1 cellular context compared by ENCODE assay signal in the genomic region with DNA sequence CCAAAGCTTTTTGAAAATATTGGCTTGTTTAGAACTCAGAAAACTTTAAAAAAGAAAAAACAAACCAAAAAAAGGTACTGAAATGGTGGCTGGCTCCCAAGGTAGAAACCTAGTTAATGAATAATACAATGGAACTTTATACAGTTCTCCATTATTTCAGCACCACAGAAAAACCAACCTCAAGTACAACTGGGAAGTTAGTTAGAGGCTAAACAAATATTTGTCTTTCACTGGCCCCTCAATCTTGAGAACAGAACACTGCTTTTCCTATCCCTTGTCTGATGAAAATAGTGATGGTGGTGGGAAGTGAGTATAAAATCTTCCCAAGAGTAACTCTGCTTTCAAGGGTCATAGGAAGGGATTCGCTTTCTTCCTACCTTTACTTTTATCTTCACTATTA.
TF ChIP-seq lines count a peak whose summit lies in the region.

No MANE protein-coding gene starts in this region.

TF ChIP-seq in GM12878, 131 proteins besides CTCF, POLR2A, EP300 and RAD21 (continued from another document):
- TF ChIP-seq, protein P1, sequence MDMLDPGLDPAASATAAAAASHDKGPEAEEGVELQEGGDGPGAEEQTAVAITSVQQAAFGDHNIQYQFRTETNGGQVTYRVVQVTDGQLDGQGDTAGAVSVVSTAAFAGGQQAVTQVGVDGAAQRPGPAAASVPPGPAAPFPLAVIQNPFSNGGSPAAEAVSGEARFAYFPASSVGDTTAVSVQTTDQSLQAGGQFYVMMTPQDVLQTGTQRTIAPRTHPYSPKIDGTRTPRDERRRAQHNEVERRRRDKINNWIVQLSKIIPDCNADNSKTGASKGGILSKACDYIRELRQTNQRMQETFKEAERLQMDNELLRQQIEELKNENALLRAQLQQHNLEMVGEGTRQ (IDR thresholded peaks at IDR 0.05; ENCODE audit: borderline replicate concordance, low read depth, low read length): no peak
- TF ChIP-seq ZNF207 (IDR thresholded peaks at IDR 0.05; ENCODE audit: borderline replicate concordance): no peak
- no peak for TF ChIP-seq TBL1XR1 (IDR thresholded peaks at IDR 0.05; ENCODE audit: low read depth, low read length)
- TF ChIP-seq DPF2 (IDR thresholded peaks at IDR 0.05): no peak
- TF ChIP-seq STAT1 (conservative IDR thresholded peaks at IDR 0.05): no peak
- TF ChIP-seq HSF1 (IDR thresholded peaks at IDR 0.05; ENCODE audit: low read depth, low read length): no peak
- no peak for TF ChIP-seq ESRRA (IDR thresholded peaks at IDR 0.05; ENCODE audit: low read length)
- TF ChIP-seq WRNIP1 (IDR thresholded peaks at IDR 0.05; ENCODE audit: borderline replicate concordance, low read depth, low read length): no peak
- TF ChIP-seq, protein P2, sequence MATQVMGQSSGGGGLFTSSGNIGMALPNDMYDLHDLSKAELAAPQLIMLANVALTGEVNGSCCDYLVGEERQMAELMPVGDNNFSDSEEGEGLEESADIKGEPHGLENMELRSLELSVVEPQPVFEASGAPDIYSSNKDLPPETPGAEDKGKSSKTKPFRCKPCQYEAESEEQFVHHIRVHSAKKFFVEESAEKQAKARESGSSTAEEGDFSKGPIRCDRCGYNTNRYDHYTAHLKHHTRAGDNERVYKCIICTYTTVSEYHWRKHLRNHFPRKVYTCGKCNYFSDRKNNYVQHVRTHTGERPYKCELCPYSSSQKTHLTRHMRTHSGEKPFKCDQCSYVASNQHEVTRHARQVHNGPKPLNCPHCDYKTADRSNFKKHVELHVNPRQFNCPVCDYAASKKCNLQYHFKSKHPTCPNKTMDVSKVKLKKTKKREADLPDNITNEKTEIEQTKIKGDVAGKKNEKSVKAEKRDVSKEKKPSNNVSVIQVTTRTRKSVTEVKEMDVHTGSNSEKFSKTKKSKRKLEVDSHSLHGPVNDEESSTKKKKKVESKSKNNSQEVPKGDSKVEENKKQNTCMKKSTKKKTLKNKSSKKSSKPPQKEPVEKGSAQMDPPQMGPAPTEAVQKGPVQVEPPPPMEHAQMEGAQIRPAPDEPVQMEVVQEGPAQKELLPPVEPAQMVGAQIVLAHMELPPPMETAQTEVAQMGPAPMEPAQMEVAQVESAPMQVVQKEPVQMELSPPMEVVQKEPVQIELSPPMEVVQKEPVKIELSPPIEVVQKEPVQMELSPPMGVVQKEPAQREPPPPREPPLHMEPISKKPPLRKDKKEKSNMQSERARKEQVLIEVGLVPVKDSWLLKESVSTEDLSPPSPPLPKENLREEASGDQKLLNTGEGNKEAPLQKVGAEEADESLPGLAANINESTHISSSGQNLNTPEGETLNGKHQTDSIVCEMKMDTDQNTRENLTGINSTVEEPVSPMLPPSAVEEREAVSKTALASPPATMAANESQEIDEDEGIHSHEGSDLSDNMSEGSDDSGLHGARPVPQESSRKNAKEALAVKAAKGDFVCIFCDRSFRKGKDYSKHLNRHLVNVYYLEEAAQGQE (IDR thresholded peaks at IDR 0.05; ENCODE audit: low read depth, low read length): no peak
- TF ChIP-seq TARDBP (IDR thresholded peaks at IDR 0.05; ENCODE audit: borderline replicate concordance): no peak
- TF ChIP-seq, protein P3, sequence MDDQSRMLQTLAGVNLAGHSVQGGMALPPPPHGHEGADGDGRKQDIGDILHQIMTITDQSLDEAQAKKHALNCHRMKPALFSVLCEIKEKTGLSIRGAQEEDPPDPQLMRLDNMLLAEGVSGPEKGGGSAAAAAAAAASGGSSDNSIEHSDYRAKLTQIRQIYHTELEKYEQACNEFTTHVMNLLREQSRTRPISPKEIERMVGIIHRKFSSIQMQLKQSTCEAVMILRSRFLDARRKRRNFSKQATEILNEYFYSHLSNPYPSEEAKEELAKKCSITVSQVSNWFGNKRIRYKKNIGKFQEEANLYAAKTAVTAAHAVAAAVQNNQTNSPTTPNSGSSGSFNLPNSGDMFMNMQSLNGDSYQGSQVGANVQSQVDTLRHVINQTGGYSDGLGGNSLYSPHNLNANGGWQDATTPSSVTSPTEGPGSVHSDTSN (IDR thresholded peaks at IDR 0.05; ENCODE audit: insufficient replicate concordance, low read depth, low read length): no peak
